Comparison of ENCODE assay signal across 16 cellular contexts in the genomic region with DNA sequence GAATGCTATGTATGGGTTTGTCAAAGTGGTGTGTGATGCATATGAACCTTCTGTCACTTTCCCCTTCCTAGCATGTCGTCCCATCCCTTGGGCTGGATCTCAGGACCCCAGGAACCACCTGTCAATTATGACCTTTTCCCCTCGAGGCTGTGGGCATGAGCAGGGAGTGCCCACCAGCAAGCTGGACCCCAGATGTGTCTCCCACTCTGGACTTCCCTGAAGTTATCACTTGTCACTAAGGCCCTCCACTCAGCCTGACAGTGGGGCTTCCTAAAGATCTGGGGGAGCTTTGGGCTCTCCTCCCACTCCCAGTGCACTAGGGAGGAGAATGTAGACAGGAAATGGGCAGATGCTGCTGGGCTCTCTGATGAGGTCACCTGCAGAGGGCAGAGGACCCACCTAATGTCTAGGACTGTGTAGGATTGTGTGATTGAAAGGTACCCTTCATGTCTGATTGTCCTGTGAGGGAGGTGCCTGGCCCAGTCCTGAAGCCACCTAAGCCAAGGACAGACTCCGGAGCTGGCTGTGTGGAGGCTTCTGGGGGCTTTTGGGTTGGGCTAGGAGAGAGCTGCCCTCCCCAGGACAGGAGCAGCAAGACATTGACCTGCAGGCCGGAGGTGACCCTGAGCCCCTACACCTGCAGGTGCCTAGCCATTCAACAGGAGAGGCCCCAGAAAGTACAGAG. TPM values are rescaled to one million over a fixed set of nuclear protein-coding genes. Genes with fewer than 3 reads are reported as not detected.
DNase-seq lines count a peak whose midpoint lies in the region; ATAC-seq and TF ChIP-seq lines count a peak whose summit lies in the region.
"Had no signal": no experiment of that assay in that cellular context is flagged by ENCODE, and none has a peak within 500 bp of the region (broad histone marks: within the 10 kb centered on the region; RNA-seq: fewer than 3 reads in every experiment).

No MANE protein-coding gene starts in this region.

- no peak for TF ChIP-seq RAD21 in SK-N-SH (IDR thresholded peaks at IDR 0.05; ENCODE audit: low read length)

- CTCF ChIA-PET in SK-N-SH (lab: Yijun Ruan, JAX), result interaction anchor here (1.1 to 1.2 kb wide), 2 partner anchors 42 to 151 kb away, joined by 3 read pairs; a partner anchor contains a TSS

- TF ChIP-seq CTCF in SK-N-SH (IDR thresholded peaks at IDR 0.05) (no peak), NB4 (IDR thresholded peaks at IDR 0.05; ENCODE audit: low read depth, low read length) (no peak), smooth muscle cell (IDR thresholded peaks at IDR 0.05; ENCODE audit: borderline replicate concordance, insufficient read depth, poor library complexity, severe bottlenecking) (no peak)

- H3K36me3 ChIP-seq in SK-N-SH (replicated peaks in 1 of 2; ENCODE audit: control insufficient read depth in 1 of 2, insufficient read depth in 2 of 2, low read length in 1 of 2), result no peaks in the 10 kb centered on the region
- no peaks in the 10 kb centered on the region for H3K36me3 ChIP-seq in smooth muscle cell (ENCODE audit: low read depth)
- H3K36me3 ChIP-seq: left ventricle myocardium inferior had no signal

- H3K9ac ChIP-seq in SK-N-SH (no peak overlapping the region), smooth muscle cell (ENCODE audit: low read depth) (peak overlapping the region; percentile 29)

- H3K27ac Mint-ChIP-seq in activated naive CD8-positive, alpha-beta T cell treated with anti-CD3 and anti-CD28 coated beads, Interleukin-2, amount 10 ng/mL, durations not matched to agents 7 days and 5 days, result peak overlapping the region; percentile 72
- H3K27ac Mint-ChIP-seq: nephron progenitor cell, WTC11 had no signal

- TF ChIP-seq POLR2A in NB4 (IDR thresholded peaks at IDR 0.05; ENCODE audit: extremely low read depth, insufficient read length), result no peak

- POLR2A ChIA-PET in SK-N-SH (lab: Yijun Ruan, JAX), result no interaction called here
- POLR2A ChIA-PET in activated naive CD8-positive, alpha-beta T cell treated with anti-CD3 and anti-CD28 coated beads, Interleukin-2, amount 10 ng/mL, durations not matched to agents 7 days and 5 days (lab: Charles Lee), result interaction anchor here (8.7 kb wide), 1 partner anchor 12 kb away, joined by 76 read pairs; no protein-coding TSS in a partner anchor

- no peak for TF ChIP-seq EP300 in SK-N-SH (IDR thresholded peaks at IDR 0.05; ENCODE audit: borderline replicate concordance in 1 of 2, low read depth in 1 of 2, low read length in 1 of 2)

- H3K9me3 ChIP-seq in SK-N-SH (no peaks in the 10 kb centered on the region), smooth muscle cell (replicated peaks; ENCODE audit: low read depth) (no peaks in the 10 kb centered on the region)
- H3K9me3 ChIP-seq: left ventricle myocardium inferior had no signal

- H3F3A ChIP-seq in SK-N-SH (replicated peaks; ENCODE audit: insufficient read depth) (no peaks in the 10 kb centered on the region), smooth muscle cell (ENCODE audit: low read depth) (no peaks in the 10 kb centered on the region)

- H3K79me2 ChIP-seq in SK-N-SH (ENCODE audit: insufficient read depth) (no peaks in the 10 kb centered on the region), smooth muscle cell (ENCODE audit: low read depth) (no peaks in the 10 kb centered on the region)
- H3K79me2 ChIP-seq: hepatocyte had no signal

- H3K27ac ChIP-seq in SK-N-SH (ENCODE audit: low read depth in 2 of 2, low read length in 1 of 2) (no peak overlapping the region), smooth muscle cell (ENCODE audit: low read depth) (no peak overlapping the region)
- H3K27ac ChIP-seq: hepatocyte, left ventricle myocardium inferior had no signal

- H3K4me2 ChIP-seq in SK-N-SH (no peak overlapping the region), smooth muscle cell (no peak overlapping the region)
- H3K4me2 ChIP-seq: hepatocyte had no signal

- H3K27me3 Mint-ChIP-seq in activated naive CD8-positive, alpha-beta T cell treated with anti-CD3 and anti-CD28 coated beads, Interleukin-2, amount 10 ng/mL, durations not matched to agents 7 days and 5 days, result no peaks in the 10 kb centered on the region

- H4K20me1 ChIP-seq in SK-N-SH (ENCODE audit: insufficient read depth) (no peaks in the 10 kb centered on the region), smooth muscle cell (ENCODE audit: low read depth) (no peaks in the 10 kb centered on the region)

- 48% methylated on average over 4 of the region's 4 CpGs for WGBS in SK-N-SH (ENCODE audit: low lambda C conversion rate)
- WGBS in smooth muscle cell (ENCODE audit: low lambda C conversion rate), result 76% methylated on average over 4 of the region's 4 CpGs

- no peak overlapping the region for H2AFZ ChIP-seq in SK-N-SH (ENCODE audit: low read depth)
- no peak overlapping the region for H2AFZ ChIP-seq in smooth muscle cell (ENCODE audit: low read depth)
- H2AFZ ChIP-seq: hepatocyte had no signal

- H3K4me1 ChIP-seq in SK-N-SH (ENCODE audit: control insufficient read depth in 1 of 2, insufficient read depth in 2 of 2, low read depth in 1 of 2, low read length in 1 of 2) (no peaks in the 10 kb centered on the region; a peak in 1 of 4 replicates), smooth muscle cell (ENCODE audit: low read depth) (no peaks in the 10 kb centered on the region)

- DNase-seq in SK-N-SH (peak; percentile 15), NB4 (ENCODE audit: low read depth) (peak; percentile 36), smooth muscle cell (lab: John Stamatoyannopoulos, UW; ENCODE audit: unreplicated experiment) (no peak), HK-2 (ENCODE audit: unreplicated experiment) (no peak), DMS114 treated with DMSO at 0.1 percent for 48 hours (lab: John Stamatoyannopoulos, UW; ENCODE audit: unreplicated experiment) (no peak)
- peak; percentile 30 for DNase-seq in activated naive CD8-positive, alpha-beta T cell treated with anti-CD3 and anti-CD28 coated beads, Interleukin-2, amount 10 ng/mL, durations not matched to agents 7 days and 5 days
- DNase-seq: 8988T, left ventricle myocardium inferior, NCI-H1092, nephron progenitor cell, substantia nigra had no signal

- H3K27me3 ChIP-seq in SK-N-SH (ENCODE audit: insufficient read depth) (no peaks in the 10 kb centered on the region), smooth muscle cell (ENCODE audit: low read depth) (peaks cover 26% of the 10 kb centered on the region)

- no peaks in the 10 kb centered on the region for H3K9me2 ChIP-seq in SK-N-SH

- ATAC-seq in SK-N-SH treated with all-trans-retinoic acid at 6 μM for 48 hours (no peak), GM21447 (IDR thresholded peaks at IDR 0.05; ENCODE audit: unreplicated experiment) (no peak)
- peak; percentile 5 for ATAC-seq in activated naive CD8-positive, alpha-beta T cell treated with anti-CD3 and anti-CD28 coated beads, Interleukin-2, amount 10 ng/mL, durations not matched to agents 7 days and 5 days (ENCODE audit: low read depth)
- ATAC-seq: sciatic nerve, WTC11 had no signal

- peaks cover 19% of the 10 kb centered on the region for H3K4me1 Mint-ChIP-seq in activated naive CD8-positive, alpha-beta T cell treated with anti-CD3 and anti-CD28 coated beads, Interleukin-2, amount 10 ng/mL, durations not matched to agents 7 days and 5 days
- H3K4me1 Mint-ChIP-seq: WTC11 had no signal

- H3K36me3 Mint-ChIP-seq in activated naive CD8-positive, alpha-beta T cell treated with anti-CD3 and anti-CD28 coated beads, Interleukin-2, amount 10 ng/mL, durations not matched to agents 7 days and 5 days, result peaks cover 11% of the 10 kb centered on the region
- H3K36me3 Mint-ChIP-seq: WTC11 had no signal

- no peaks in the 10 kb centered on the region for H3K9me3 Mint-ChIP-seq in activated naive CD8-positive, alpha-beta T cell treated with anti-CD3 and anti-CD28 coated beads, Interleukin-2, amount 10 ng/mL, durations not matched to agents 7 days and 5 days
- H3K9me3 Mint-ChIP-seq: nephron progenitor cell, WTC11 had no signal

- peak overlapping the region; percentile 21 for H3K4me3 Mint-ChIP-seq in activated naive CD8-positive, alpha-beta T cell treated with anti-CD3 and anti-CD28 coated beads, Interleukin-2, amount 10 ng/mL, durations not matched to agents 7 days and 5 days
- H3K4me3 Mint-ChIP-seq: nephron progenitor cell, WTC11 had no signal

- H3K4me3 ChIP-seq in SK-N-SH (ENCODE audit: low read depth in 2 of 2, low read length in 1 of 2) (no peak overlapping the region), NB4 (ENCODE audit: low read depth, low read length) (no peak overlapping the region), smooth muscle cell (no peak overlapping the region)
- H3K4me3 ChIP-seq: hepatocyte, left ventricle myocardium inferior had no signal

TF ChIP-seq in SK-N-SH treated with all-trans-retinoic acid at 6 μM for 48 hours, 23 proteins besides CTCF, POLR2A, EP300 and RAD21 (continues in another document):
- TF ChIP-seq GLIS3 (CRISPR knock-in tag; IDR thresholded peaks at IDR 0.05) (no peak), OSR1 (CRISPR knock-in tag; IDR thresholded peaks at IDR 0.05) (no peak), ZFP3 (CRISPR knock-in tag; IDR thresholded peaks at IDR 0.05) (no peak), TOX (CRISPR knock-in tag; IDR thresholded peaks at IDR 0.05; ENCODE audit: borderline replicate concordance) (no peak)
- TF ChIP-seq, protein P1, sequence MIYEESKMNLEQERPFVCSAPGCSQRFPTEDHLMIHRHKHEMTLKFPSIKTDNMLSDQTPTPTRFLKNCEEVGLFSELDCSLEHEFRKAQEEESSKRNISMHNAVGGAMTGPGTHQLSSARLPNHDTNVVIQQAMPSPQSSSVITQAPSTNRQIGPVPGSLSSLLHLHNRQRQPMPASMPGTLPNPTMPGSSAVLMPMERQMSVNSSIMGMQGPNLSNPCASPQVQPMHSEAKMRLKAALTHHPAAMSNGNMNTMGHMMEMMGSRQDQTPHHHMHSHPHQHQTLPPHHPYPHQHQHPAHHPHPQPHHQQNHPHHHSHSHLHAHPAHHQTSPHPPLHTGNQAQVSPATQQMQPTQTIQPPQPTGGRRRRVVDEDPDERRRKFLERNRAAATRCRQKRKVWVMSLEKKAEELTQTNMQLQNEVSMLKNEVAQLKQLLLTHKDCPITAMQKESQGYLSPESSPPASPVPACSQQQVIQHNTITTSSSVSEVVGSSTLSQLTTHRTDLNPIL (CRISPR knock-in tag; IDR thresholded peaks at IDR 0.05; ENCODE audit: low read depth), result no peak

RNA-seq across cellular contexts. Expression of a gene that starts 18.7 kb away (rescaled TPM):
- polyA plus RNA-seq in SK-N-SH (2012; rRNA removed), result 0.05 and 0.10 TPM in 2 replicates
- polyA plus RNA-seq in SK-N-SH (2012; cell fraction: cytosol; rRNA removed), result 0.01 TPM in 2 replicates
- polyA plus RNA-seq in SK-N-SH (2012; cell fraction: nucleus; rRNA removed), result 0.24 and 0.26 TPM in 2 replicates
- total RNA-seq in activated naive CD8-positive, alpha-beta T cell treated with anti-CD3 and anti-CD28 coated beads, Interleukin-2, amount 10 ng/mL, durations not matched to agents 7 days and 5 days, result 100 to 1,000 TPM; 382 to 403 TPM
- total RNA-seq in smooth muscle cell, result 0.04 and 0.27 TPM in 2 replicates
- 0.31 TPM in 1 of 2 replicates, not detected in the other for polyA plus RNA-seq in smooth muscle cell
- polyA plus RNA-seq: hepatocyte had no signal

RNA-seq across cellular contexts. Expression of a gene that starts 39.9 kb away (rescaled TPM):
- polyA plus RNA-seq in SK-N-SH (2012; rRNA removed), result 65.6 and 83.2 TPM in 2 replicates
- 46.0 and 71.9 TPM in 2 replicates for polyA plus RNA-seq in SK-N-SH (2012; cell fraction: cytosol; rRNA removed)
- 81.6 and 98.7 TPM in 2 replicates for polyA plus RNA-seq in SK-N-SH (2012; cell fraction: nucleus; rRNA removed)
- total RNA-seq in activated naive CD8-positive, alpha-beta T cell treated with anti-CD3 and anti-CD28 coated beads, Interleukin-2, amount 10 ng/mL, durations not matched to agents 7 days and 5 days, result 100 to 1,000 TPM; 126 to 132 TPM
- 32.6 and 32.9 TPM in 2 replicates for total RNA-seq in smooth muscle cell
- 85.5 and 86.9 TPM in 2 replicates for polyA plus RNA-seq in smooth muscle cell

Comparison
In these comparisons a context has a peak if more than half of its experiments do, and no peak if none do; other contexts are left out.
1. DNase-seq: peak in SK-N-SH (single experiment), NB4 (single experiment) and activated naive CD8-positive, alpha-beta T cell treated with anti-CD3 and anti-CD28 coated beads, Interleukin-2, amount 10 ng/mL, durations not matched to agents 7 days and 5 days (single experiment); none in smooth muscle cell (single experiment), HK-2 (single experiment) and DMS114 treated with DMSO at 0.1 percent for 48 hours (single experiment).
2. RNA of a gene that starts 18.7 kb away (total RNA-seq): 382 to 403 TPM in activated naive CD8-positive, alpha-beta T cell treated with anti-CD3 and anti-CD28 coated beads, Interleukin-2, amount 10 ng/mL, durations not matched to agents 7 days and 5 days; 0.04 to 0.27 TPM in smooth muscle cell; every median in the first group is over 100 times any median in the second.